In the genomic region with DNA sequence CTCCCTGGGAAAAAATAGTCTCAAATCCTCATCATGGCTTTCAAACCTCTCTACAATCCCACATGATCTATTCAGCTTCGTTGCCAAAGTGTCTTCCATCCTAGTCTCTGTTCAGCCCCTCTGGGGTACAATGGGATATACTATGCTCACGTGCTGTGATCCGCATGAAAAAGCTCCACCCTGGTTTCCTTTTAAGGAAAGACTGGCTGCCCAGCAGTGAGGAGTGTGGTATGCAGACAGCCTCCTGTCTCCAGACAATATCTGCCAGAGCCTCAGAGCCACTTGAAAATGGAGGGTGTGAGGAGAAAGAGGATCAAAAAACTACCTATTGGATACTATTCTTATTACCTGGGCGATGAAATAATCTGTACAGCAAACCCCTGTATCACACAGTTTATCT, we compare ENCODE assay signal across 17 cellular contexts.
"Had no signal": no experiment of that assay in that cellular context is flagged by ENCODE, and none has a peak within 500 bp of the region (broad histone marks: within the 10 kb centered on the region; RNA-seq: fewer than 3 reads in every experiment).

No MANE protein-coding gene starts in this region.

- H3K4me1 ChIP-seq: foreskin keratinocyte, lower lobe of right lung, upper lobe of left lung had no signal

- H3K9me3 ChIP-seq: lower lobe of right lung, upper lobe of left lung had no signal

- H3K27ac ChIP-seq: foreskin keratinocyte, hepatocyte, lower lobe of right lung, upper lobe of left lung had no signal

- H3K36me3 Mint-ChIP-seq: activated naive CD4-positive, alpha-beta T cell treated with anti-CD3 and anti-CD28 coated beads, Interleukin-2, amount 50 U/mL, for 72 hours; brain; naive B cell; T-cell had no signal

- H3K27me3 Mint-ChIP-seq: brain, naive B cell, T-cell had no signal

- H3K4me3 Mint-ChIP-seq: brain, naive B cell, neural crest cell, T-cell had no signal

- H3K27me3 ChIP-seq: foreskin keratinocyte, hepatocyte, upper lobe of left lung had no signal

- ATAC-seq: activated naive CD4-positive, alpha-beta T cell treated with anti-CD3 and anti-CD28 coated beads, Interleukin-2, amount 50 U/mL, for 72 hours; foreskin keratinocyte; lower lobe of right lung; stimulated activated naive CD8-positive, alpha-beta T cell treated with anti-CD3 and anti-CD28 coated beads, Interleukin-15, Interleukin-2, amounts not matched to agents 100 U/mL and 50 U/mL, for 24 hours; T-cell had no signal

- H2AFZ ChIP-seq: hepatocyte had no signal

- H3K27ac Mint-ChIP-seq: activated naive CD4-positive, alpha-beta T cell treated with anti-CD3 and anti-CD28 coated beads, Interleukin-2, amount 50 U/mL, for 72 hours; naive B cell; T-cell had no signal

- H3K79me2 ChIP-seq: hepatocyte had no signal

- DNase-seq: activated T-cell treated with anti-CD3 and anti-CD28 coated beads, Interleukin-2, amount 50 U/mL, for 1 hour; aorta; caudate nucleus; effector memory CD4-positive, alpha-beta T cell; foreskin keratinocyte; kidney; lower lobe of right lung; naive B cell; stimulated activated CD4-positive, alpha-beta T cell treated with anti-CD3 and anti-CD28 coated beads, Interleukin-4, amount 100 ng/mL, for 4 hours; stimulated activated naive CD8-positive, alpha-beta T cell treated with anti-CD3 and anti-CD28 coated beads, Interleukin-15, Interleukin-2, amounts not matched to agents 100 U/mL and 50 U/mL, for 24 hours; T-cell; upper lobe of left lung had no signal

- FAIRE-seq: kidney, TTC549 had no signal

- H3K4me1 Mint-ChIP-seq: naive B cell, neural crest cell, T-cell had no signal

- H3K36me3 ChIP-seq: lower lobe of right lung, upper lobe of left lung had no signal

- H3K4me2 ChIP-seq: hepatocyte had no signal

- H3K4me3 ChIP-seq: hepatocyte, lower lobe of right lung, upper lobe of left lung had no signal

- H3K9me3 Mint-ChIP-seq: activated naive CD4-positive, alpha-beta T cell treated with anti-CD3 and anti-CD28 coated beads, Interleukin-2, amount 50 U/mL, for 72 hours; naive B cell; neural crest cell; T-cell had no signal
